19 cellular contexts compared by ENCODE assay signal in genomic region chr10:12590682-12591642, GRCh38.
DNase-seq lines count a peak whose midpoint lies in the region; ATAC-seq and TF ChIP-seq lines count a peak whose summit lies in the region.
"Had no signal": no experiment of that assay in that cellular context is flagged by ENCODE, and none has a peak within 500 bp of the region (broad histone marks: within the 10 kb centered on the region; RNA-seq: fewer than 3 reads in every experiment).

No MANE protein-coding gene starts in this region.

- no peak for TF ChIP-seq CTCF in breast epithelium (IDR thresholded peaks at IDR 0.05)

- peaks cover 11% of the 10 kb centered on the region for H3K9me3 Mint-ChIP-seq in T-helper 2 cell treated with Interferon-gamma antibody and Interleukin-4, amounts not matched to agents 5 μg/mL and 100 μg/mL, for 36 hours
- H3K9me3 Mint-ChIP-seq: activated T-cell treated with anti-CD3 and anti-CD28 coated beads, Interleukin-2, amount 50 U/mL, for 4 hours had no signal

- intact Hi-C loops in breast epithelium (cut with DNase I; ENCODE audit: low total_unique reads), result no loop called here

- no peaks in the 10 kb centered on the region for H3K9me3 ChIP-seq in breast epithelium
- H3K9me3 ChIP-seq: Caco-2, colonic mucosa, gastroesophageal sphincter, uterus had no signal

- H3K27me3 ChIP-seq in breast epithelium, result no peaks in the 10 kb centered on the region
- H3K27me3 ChIP-seq: colonic mucosa, gastroesophageal sphincter, uterus had no signal

- H3K27me3 Mint-ChIP-seq in T-helper 2 cell treated with Interferon-gamma antibody and Interleukin-4, amounts not matched to agents 5 μg/mL and 100 μg/mL, for 36 hours (ENCODE audit: low read depth), result no peaks in the 10 kb centered on the region
- H3K27me3 Mint-ChIP-seq: stimulated activated naive CD8-positive, alpha-beta T cell treated with anti-CD3 and anti-CD28 coated beads, Interleukin-15, Interleukin-2, amounts not matched to agents 100 ng/mL and 50 ng/mL, for 24 hours had no signal

- no peak for TF ChIP-seq POLR2A in breast epithelium (IDR thresholded peaks at IDR 0.05)

- no peaks in the 10 kb centered on the region for H3K4me1 ChIP-seq in breast epithelium
- H3K4me1 ChIP-seq: Caco-2, colonic mucosa, uterus had no signal

- H3K4me3 Mint-ChIP-seq in T-helper 2 cell treated with Interferon-gamma antibody and Interleukin-4, amounts not matched to agents 5 μg/mL and 100 μg/mL, for 36 hours, result no peak overlapping the region
- H3K4me3 Mint-ChIP-seq: activated T-cell treated with anti-CD3 and anti-CD28 coated beads, Interleukin-2, amount 50 U/mL, for 4 hours; H9; stimulated activated naive CD8-positive, alpha-beta T cell treated with anti-CD3 and anti-CD28 coated beads, Interleukin-15, Interleukin-2, amounts not matched to agents 100 ng/mL and 50 ng/mL, for 24 hours had no signal

- H3K36me3 Mint-ChIP-seq in T-helper 2 cell treated with Interferon-gamma antibody and Interleukin-4, amounts not matched to agents 5 μg/mL and 100 μg/mL, for 36 hours (ENCODE audit: low read depth), result peaks cover 14% of the 10 kb centered on the region

- H3K27ac Mint-ChIP-seq in T-helper 2 cell treated with Interferon-gamma antibody and Interleukin-4, amounts not matched to agents 5 μg/mL and 100 μg/mL, for 36 hours, result peak overlapping the region; percentile 12
- H3K27ac Mint-ChIP-seq: stimulated activated naive CD8-positive, alpha-beta T cell treated with anti-CD3 and anti-CD28 coated beads, Interleukin-15, Interleukin-2, amounts not matched to agents 100 ng/mL and 50 ng/mL, for 24 hours had no signal

- peak; percentile 78 for ATAC-seq in left lobe of liver
- ATAC-seq: gastroesophageal sphincter had no signal

- DNase-seq in T-helper 2 cell treated with Interferon-gamma antibody and Interleukin-4, amounts not matched to agents 5 μg/mL and 100 μg/mL, for 36 hours (ENCODE audit: low spot score), result no peak
- DNase-seq in T-helper 2 cell (no peak), COLO668 (lab: John Stamatoyannopoulos, UW; ENCODE audit: unreplicated experiment) (peak; percentile 18), NCI-H69 (lab: John Stamatoyannopoulos, UW) (peak; percentile 60), left lobe of liver (ENCODE audit: low spot score) (peak; percentile 70), T1000 (lab: John Stamatoyannopoulos, UW) (no peak), breast epithelium (ENCODE audit: low spot score in 2 of 2) (no peak)
- DNase-seq in central memory CD4-positive, alpha-beta T cell, result no peak
- DNase-seq: activated T-cell treated with anti-CD3 and anti-CD28 coated beads, Interleukin-2, amount 50 U/mL, for 4 hours; Caco-2; colonic mucosa; H9; IMR-90; NCI-H1048; SW 1271; uterus had no signal

- no peak overlapping the region for H3K4me3 ChIP-seq in breast epithelium
- H3K4me3 ChIP-seq: colonic mucosa, gastroesophageal sphincter, uterus had no signal

- H3K36me3 ChIP-seq in breast epithelium, result no peaks in the 10 kb centered on the region
- H3K36me3 ChIP-seq: colonic mucosa, gastroesophageal sphincter, uterus had no signal

- peaks cover 71% of the 10 kb centered on the region for H3K4me1 Mint-ChIP-seq in T-helper 2 cell treated with Interferon-gamma antibody and Interleukin-4, amounts not matched to agents 5 μg/mL and 100 μg/mL, for 36 hours (ENCODE audit: low read depth)

- H3K27ac ChIP-seq in breast epithelium, result no peak overlapping the region
- H3K27ac ChIP-seq: colonic mucosa, epithelial cell of prostate, uterus had no signal

Comparison
In these comparisons a context has a peak if more than half of its experiments do, and no peak if none do; other contexts are left out.
1. DNase-seq: peak in COLO668 (single experiment), NCI-H69 (single experiment) and left lobe of liver (single experiment); none in T-helper 2 cell treated with Interferon-gamma antibody and Interleukin-4, amounts not matched to agents 5 μg/mL and 100 μg/mL, for 36 hours (single experiment), T-helper 2 cell (0 of 5), T1000 (single experiment), breast epithelium (0 of 2) and central memory CD4-positive, alpha-beta T cell (single experiment).